ENCODE assay signal across 8 cellular contexts in the genomic region with DNA sequence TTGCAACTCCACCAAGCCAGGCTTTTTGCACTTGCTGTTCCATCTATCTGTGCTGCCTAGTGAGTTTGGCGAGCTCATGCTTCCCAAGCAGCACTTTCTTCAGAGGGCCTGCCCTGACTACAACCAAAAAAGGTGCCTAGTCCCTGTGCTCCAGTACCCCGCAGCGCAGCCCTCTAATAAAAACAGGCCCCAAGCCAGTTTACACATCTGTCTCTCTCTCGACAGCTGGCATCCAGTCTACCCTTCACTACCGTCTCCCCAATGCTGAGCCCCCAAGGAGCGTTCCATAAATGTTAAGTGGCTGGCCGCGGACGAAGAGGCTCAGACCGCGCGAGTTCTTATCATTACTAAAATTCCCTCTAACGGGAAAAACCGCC. TPM values are rescaled to one million over a fixed set of nuclear protein-coding genes. Genes with fewer than 3 reads are reported as not detected.
DNase-seq lines count a peak whose midpoint lies in the region; TF ChIP-seq lines count a peak whose summit lies in the region.

No MANE protein-coding gene starts in this region.

- peak overlapping the region; percentile 67 for H3K27ac Mint-ChIP-seq in Calu3 (ENCODE audit: unreplicated experiment)

- no peak for DNase-seq in Calu3
- no peak for DNase-seq in H7
- DNase-seq in RPMI7951 (ENCODE audit: low read depth), result peak; percentile 3
- DNase-seq in mucosa of gallbladder (ENCODE audit: low spot score), result no peak
- DNase-seq in ureter (ENCODE audit: low spot score), result no peak
- DNase-seq in central memory CD4-positive, alpha-beta T cell, result no peak

- peak overlapping the region; percentile 85 for H3K27ac ChIP-seq in muscle layer of colon (ENCODE audit: low read depth, low read length)

- H3K9me3 ChIP-seq in endocrine pancreas (ENCODE audit: control insufficient read depth, low read length) (no peaks in the 10 kb centered on the region), muscle layer of colon (ENCODE audit: low read length) (no peaks in the 10 kb centered on the region)

- CTCF ChIA-PET in Calu3 (lab: Charles Lee), result interaction anchor here (0.6 to 2.3 kb wide), 3 partner anchors 56 to 683 kb away, joined by 3 to 7 read pairs (median 7); a partner anchor contains a TSS

- H3K4me3 Mint-ChIP-seq in Calu3 (ENCODE audit: low read depth, unreplicated experiment), result peak overlapping the region; percentile 87

- H3K27me3 ChIP-seq in H7 (ENCODE audit: control insufficient read depth, insufficient read depth, low read length) (no peaks in the 10 kb centered on the region), endocrine pancreas (ENCODE audit: control insufficient read depth, insufficient read depth, low read length) (no peaks in the 10 kb centered on the region), muscle layer of colon (ENCODE audit: control insufficient read depth in 1 of 2, insufficient read depth in 2 of 2, low read length in 2 of 2) (no peaks in the 10 kb centered on the region)

- H3K9ac ChIP-seq in endocrine pancreas (ENCODE audit: control insufficient read depth, insufficient read depth, low read length), result peak overlapping the region; percentile 82
- peak overlapping the region; percentile 91 for H3K9ac ChIP-seq in muscle layer of colon (ENCODE audit: low read length)

- TF ChIP-seq CTCF in Calu3 (IDR thresholded peaks at IDR 0.05; ENCODE audit: unreplicated experiment), result no peak

- no peaks in the 10 kb centered on the region for H3K9me3 Mint-ChIP-seq in Calu3 (ENCODE audit: low read depth, unreplicated experiment)

- H3K27me3 Mint-ChIP-seq in Calu3 (ENCODE audit: unreplicated experiment), result no peaks in the 10 kb centered on the region

- H3K4me1 ChIP-seq in endocrine pancreas (ENCODE audit: control insufficient read depth, insufficient read depth, low read length) (peaks cover 12% of the 10 kb centered on the region), muscle layer of colon (ENCODE audit: insufficient read depth, low read length) (peaks cover 29% of the 10 kb centered on the region)

- H3K4me3 ChIP-seq in H7 (ENCODE audit: insufficient read depth, low read depth, low read length) (peak overlapping the region; percentile 66), endocrine pancreas (ENCODE audit: control insufficient read depth, insufficient read depth, low read length) (peak overlapping the region; percentile 92), muscle layer of colon (ENCODE audit: low read depth in 1 of 2, low read length in 2 of 2) (peak overlapping the region; percentile 99)

- H3K36me3 ChIP-seq in H7 (replicated peaks; ENCODE audit: control insufficient read depth, insufficient read depth, low read length) (no peaks in the 10 kb centered on the region), endocrine pancreas (ENCODE audit: control insufficient read depth, insufficient read depth, low read length) (no peaks in the 10 kb centered on the region), muscle layer of colon (ENCODE audit: insufficient read depth, low read length) (no peaks in the 10 kb centered on the region)

- peaks cover 18% of the 10 kb centered on the region for H3K36me3 Mint-ChIP-seq in Calu3 (ENCODE audit: insufficient read depth, unreplicated experiment)

- intact Hi-C loops in Calu3 (cut with micrococcal nuclease; ENCODE audit: unreplicated experiment), result no loop called here

- BruUV-seq in Calu3 (replicated peaks; lab: Mats Ljungman, UMichigan), result no TSS peak

- peaks cover 18% of the 10 kb centered on the region for H3K4me1 Mint-ChIP-seq in Calu3 (ENCODE audit: low read depth, unreplicated experiment)

RNA-seq across cellular contexts. Expression of a gene that starts 0.5 kb away (rescaled TPM):
- total RNA-seq in Calu3 (2022) (28.5 and 31.9 TPM in 2 replicates), mucosa of gallbladder (36.5 TPM), ureter (61.5 TPM)
- 33.5 and 44.0 TPM in 2 replicates for total RNA-seq in H7 (2014; rRNA removed; shearing (Covaris generic))
- total RNA-seq in RPMI7951 (2014; rRNA removed; shearing (Covaris generic)), result 30.8 and 39.3 TPM in 2 replicates

RNA-seq across cellular contexts. Expression of a gene that starts 56.9 kb away (rescaled TPM):
- 19.2 and 19.4 TPM in 2 replicates for total RNA-seq in Calu3 (2022)
- 120 and 122 TPM in 2 replicates for total RNA-seq in H7 (2014; rRNA removed; shearing (Covaris generic))
- total RNA-seq in RPMI7951 (2014; rRNA removed; shearing (Covaris generic)), result 28.8 and 39.4 TPM in 2 replicates
- 14.0 TPM for total RNA-seq in mucosa of gallbladder
- 13.2 TPM for total RNA-seq in ureter
